ENCODE assay signal across 1 cellular context in the genomic region with DNA sequence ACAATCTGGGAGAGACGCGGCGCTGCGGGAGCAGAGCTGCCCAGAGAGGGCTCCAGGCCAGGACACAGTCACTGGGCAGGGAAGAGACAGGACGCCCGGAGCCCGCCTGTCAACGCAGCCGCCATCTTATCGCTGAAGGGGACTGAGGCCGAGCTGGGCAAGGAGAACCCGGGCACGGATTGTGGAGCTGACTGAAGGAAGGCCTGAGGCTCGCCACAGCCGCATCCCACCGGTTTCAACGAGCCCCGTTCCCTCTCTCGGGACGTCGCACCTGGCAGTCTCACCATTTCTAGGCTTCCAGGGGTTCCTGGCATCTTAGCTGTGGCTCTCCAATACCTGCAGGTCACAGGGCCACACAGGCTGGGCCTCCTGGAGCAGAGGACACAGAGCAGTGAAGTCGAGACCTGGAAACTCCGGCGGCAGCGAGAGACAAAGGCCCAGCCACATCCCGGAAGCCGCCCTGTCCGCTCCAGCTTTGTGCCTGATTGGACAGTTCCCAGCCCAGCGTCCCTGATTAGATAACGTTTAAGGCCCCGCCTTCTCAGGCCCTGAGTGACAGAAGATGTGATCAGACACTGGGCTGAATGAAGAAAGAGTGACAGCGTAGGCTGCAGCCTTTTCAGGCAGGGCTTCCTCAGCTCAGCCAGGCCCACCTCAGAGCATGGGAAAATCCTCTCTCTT.
TF ChIP-seq lines count a peak whose summit lies in the region.

Gene ZNF91, minus strand, starts transcription at position 431 of the 681 bp plus-strand sequence. Its CDS starts 117 bp downstream, at position 314.

TF ChIP-seq in HCT116, 20 proteins besides CTCF, POLR2A, EP300 and RAD21 (continued from another document):
- peak; percentile 68 for TF ChIP-seq ELF1 (IDR thresholded peaks at IDR 0.05; ENCODE audit: borderline replicate concordance, low read depth)
- no peak for TF ChIP-seq YY1 (IDR thresholded peaks at IDR 0.05; ENCODE audit: extremely low read depth, insufficient replicate concordance, low read depth, low read length)
- TF ChIP-seq MAX (IDR thresholded peaks at IDR 0.05): no peak
- no peak for TF ChIP-seq SIN3A (IDR thresholded peaks at IDR 0.05; ENCODE audit: low read depth)
- TF ChIP-seq POLR2AphosphoS5 (IDR thresholded peaks at IDR 0.05; ENCODE audit: low read depth, low read length): peak; percentile 76
- TF ChIP-seq JUND (IDR thresholded peaks at IDR 0.05): no peak
- TF ChIP-seq SRF (IDR thresholded peaks at IDR 0.05; ENCODE audit: low read depth): peak; percentile 29; the same call in 1 of the 2 replicates
- TF ChIP-seq, protein P1, sequence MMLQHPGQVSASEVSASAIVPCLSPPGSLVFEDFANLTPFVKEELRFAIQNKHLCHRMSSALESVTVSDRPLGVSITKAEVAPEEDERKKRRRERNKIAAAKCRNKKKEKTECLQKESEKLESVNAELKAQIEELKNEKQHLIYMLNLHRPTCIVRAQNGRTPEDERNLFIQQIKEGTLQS (IDR thresholded peaks at IDR 0.05): no peak
- TF ChIP-seq SP1 (IDR thresholded peaks at IDR 0.05; ENCODE audit: low read depth): peak; percentile 83
- TF ChIP-seq, protein P2, sequence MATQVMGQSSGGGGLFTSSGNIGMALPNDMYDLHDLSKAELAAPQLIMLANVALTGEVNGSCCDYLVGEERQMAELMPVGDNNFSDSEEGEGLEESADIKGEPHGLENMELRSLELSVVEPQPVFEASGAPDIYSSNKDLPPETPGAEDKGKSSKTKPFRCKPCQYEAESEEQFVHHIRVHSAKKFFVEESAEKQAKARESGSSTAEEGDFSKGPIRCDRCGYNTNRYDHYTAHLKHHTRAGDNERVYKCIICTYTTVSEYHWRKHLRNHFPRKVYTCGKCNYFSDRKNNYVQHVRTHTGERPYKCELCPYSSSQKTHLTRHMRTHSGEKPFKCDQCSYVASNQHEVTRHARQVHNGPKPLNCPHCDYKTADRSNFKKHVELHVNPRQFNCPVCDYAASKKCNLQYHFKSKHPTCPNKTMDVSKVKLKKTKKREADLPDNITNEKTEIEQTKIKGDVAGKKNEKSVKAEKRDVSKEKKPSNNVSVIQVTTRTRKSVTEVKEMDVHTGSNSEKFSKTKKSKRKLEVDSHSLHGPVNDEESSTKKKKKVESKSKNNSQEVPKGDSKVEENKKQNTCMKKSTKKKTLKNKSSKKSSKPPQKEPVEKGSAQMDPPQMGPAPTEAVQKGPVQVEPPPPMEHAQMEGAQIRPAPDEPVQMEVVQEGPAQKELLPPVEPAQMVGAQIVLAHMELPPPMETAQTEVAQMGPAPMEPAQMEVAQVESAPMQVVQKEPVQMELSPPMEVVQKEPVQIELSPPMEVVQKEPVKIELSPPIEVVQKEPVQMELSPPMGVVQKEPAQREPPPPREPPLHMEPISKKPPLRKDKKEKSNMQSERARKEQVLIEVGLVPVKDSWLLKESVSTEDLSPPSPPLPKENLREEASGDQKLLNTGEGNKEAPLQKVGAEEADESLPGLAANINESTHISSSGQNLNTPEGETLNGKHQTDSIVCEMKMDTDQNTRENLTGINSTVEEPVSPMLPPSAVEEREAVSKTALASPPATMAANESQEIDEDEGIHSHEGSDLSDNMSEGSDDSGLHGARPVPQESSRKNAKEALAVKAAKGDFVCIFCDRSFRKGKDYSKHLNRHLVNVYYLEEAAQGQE (IDR thresholded peaks at IDR 0.05; ENCODE audit: low read depth): no peak
- TF ChIP-seq EGR1 (IDR thresholded peaks at IDR 0.05; ENCODE audit: low read depth): no peak
